ENCODE assay signal across 16 cellular contexts in the genomic region with DNA sequence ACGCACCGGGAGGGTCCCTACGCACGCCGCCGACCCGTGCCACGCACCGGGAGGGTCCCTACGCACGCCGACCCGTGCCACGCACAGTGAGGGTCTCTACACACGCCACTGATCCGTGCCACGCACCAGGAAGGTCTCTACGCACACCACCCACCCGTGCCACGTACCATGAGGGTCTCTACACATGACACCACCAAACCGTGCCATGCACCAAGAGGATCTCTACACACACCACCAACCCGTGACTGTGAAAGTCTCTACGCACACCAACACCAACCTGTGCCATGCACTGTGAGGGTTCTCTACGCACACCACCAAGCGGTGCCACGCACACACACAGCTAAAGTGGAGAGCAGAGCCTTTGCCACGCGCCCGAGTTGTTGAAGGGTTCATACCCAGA. TPM values are rescaled to one million over a fixed set of nuclear protein-coding genes. Genes with fewer than 3 reads are reported as not detected.
DNase-seq lines count a peak whose midpoint lies in the region; ATAC-seq and TF ChIP-seq lines count a peak whose summit lies in the region.
"Had no signal": no experiment of that assay in that cellular context is flagged by ENCODE, and none has a peak within 500 bp of the region (broad histone marks: within the 10 kb centered on the region; RNA-seq: fewer than 3 reads in every experiment).

No MANE protein-coding gene starts in this region.

- no peak for ATAC-seq in CD4-positive, alpha-beta T cell (ENCODE audit: poor library complexity)
- ATAC-seq: activated CD8-positive, alpha-beta memory T cell treated with anti-CD3 and anti-CD28 coated beads, Interleukin-2, amount 10 ng/mL, durations not matched to agents 7 days and 5 days had no signal

- H3K9me3 Mint-ChIP-seq in H9, result no peaks in the 10 kb centered on the region
- peaks cover 0 to 18% (median 0%) of the 10 kb centered on the region in 5 experiments for H3K9me3 Mint-ChIP-seq in brain
- H3K9me3 Mint-ChIP-seq in nephron, result no peaks in the 10 kb centered on the region
- H3K9me3 Mint-ChIP-seq in CD4-positive, alpha-beta T cell, result no peaks in the 10 kb centered on the region
- H3K9me3 Mint-ChIP-seq: activated CD4-positive, alpha-beta T cell treated with anti-CD3 and anti-CD28 coated beads, Interleukin-2, amount 10 ng/mL, durations not matched to agents 24 days and 14 days had no signal

- DNase-seq in H9 (no peak), mucosa of gallbladder (ENCODE audit: low spot score) (no peak), LoVo (ENCODE audit: low spot score) (no peak)
- no peak for DNase-seq in CD4-positive, alpha-beta T cell
- DNase-seq: activated CD8-positive, alpha-beta memory T cell treated with anti-CD3 and anti-CD28 coated beads, Interleukin-2, amount 10 ng/mL, durations not matched to agents 7 days and 5 days; esophagus squamous epithelium; NCI-H446 treated with DMSO at 0.1 percent for 48 hours; SHP77 treated with DMSO at 0.1 percent for 48 hours had no signal

- H2BK5ac ChIP-seq in H9 (ENCODE audit: insufficient read length, low read length), result no peak overlapping the region

- H3K9me3 ChIP-seq in H9 (ENCODE audit: control insufficient read depth, low read depth, low read length), result no peaks in the 10 kb centered on the region
- H3K9me3 ChIP-seq in CD4-positive, alpha-beta T cell (ENCODE audit: control insufficient read depth, low read length), result no peaks in the 10 kb centered on the region
- H3K9me3 ChIP-seq: ascending aorta, esophagus squamous epithelium, MG63, thoracic aorta had no signal

- H3K4me1 Mint-ChIP-seq in H9, result peaks cover 28 to 37% of the 10 kb centered on the region in 2 experiments
- H3K4me1 Mint-ChIP-seq in brain, result peaks cover 33% of the 10 kb centered on the region
- H3K4me1 Mint-ChIP-seq in nephron, result peaks cover 24% of the 10 kb centered on the region
- peaks cover 33% of the 10 kb centered on the region for H3K4me1 Mint-ChIP-seq in CD4-positive, alpha-beta T cell (ENCODE audit: low read depth)

- no peak overlapping the region for H3K27ac ChIP-seq in H9 (ENCODE audit: insufficient read length, low read depth, low read length)
- peak overlapping the region; percentile 79 for H3K27ac ChIP-seq in temporal lobe (ENCODE audit: low read depth, low read length)
- H3K27ac ChIP-seq in CD4-positive, alpha-beta T cell (ENCODE audit: low read depth, low read length), result no peak overlapping the region
- H3K27ac ChIP-seq: parathyroid adenoma, thoracic aorta had no signal

- peak overlapping the region; percentile 59 for H3K18ac ChIP-seq in H9 (ENCODE audit: insufficient read length, low read depth, low read length)

- no peaks in the 10 kb centered on the region for H3K23me2 ChIP-seq in H9 (ENCODE audit: insufficient read length, low read depth, low read length, poor library complexity, severe bottlenecking)

- POLR2A ChIA-PET in CD4-positive, alpha-beta T cell (lab: Charles Lee), result no interaction called here

- no CpG with 5 or more reads among the region's 29 CpGs for WGBS in H9 (ENCODE audit: extremely low coverage, insufficient read length, low lambda C conversion rate)

- H3K4me1 ChIP-seq in H9 (ENCODE audit: insufficient read depth, low read length), result peaks cover 5% of the 10 kb centered on the region; the same call in 1 of the 2 replicates

- no peak overlapping the region for H3K14ac ChIP-seq in H9 (ENCODE audit: insufficient read depth, low read length)

- no peak overlapping the region for H3T11ph ChIP-seq in H9 (ENCODE audit: low read length)

- H4K8ac ChIP-seq in H9 (replicated peaks; ENCODE audit: insufficient read length, low read depth, low read length), result no peak overlapping the region

- peaks cover 2% of the 10 kb centered on the region for H4K20me1 ChIP-seq in H9 (ENCODE audit: control insufficient read depth, insufficient read depth, insufficient read length)

- H4K5ac ChIP-seq in H9 (ENCODE audit: insufficient read length, low read depth, low read length), result no peak overlapping the region

- H3K4ac ChIP-seq in H9 (ENCODE audit: low read depth, low read length), result no peak overlapping the region

- no peak overlapping the region for H3K56ac ChIP-seq in H9 (ENCODE audit: insufficient read length, low read depth, low read length)

- H3K36me3 Mint-ChIP-seq in H9 (ENCODE audit: insufficient read depth in 1 of 3, low read depth in 3 of 3), result peaks cover 14 to 32% (median 23%) of the 10 kb centered on the region in 3 experiments
- peaks cover 61% of the 10 kb centered on the region for H3K36me3 Mint-ChIP-seq in brain
- H3K36me3 Mint-ChIP-seq in nephron (ENCODE audit: low read depth), result peaks cover 21% of the 10 kb centered on the region
- peaks cover 18% of the 10 kb centered on the region for H3K36me3 Mint-ChIP-seq in CD4-positive, alpha-beta T cell (ENCODE audit: low read depth)

- no peaks in the 10 kb centered on the region for H3K27me3 ChIP-seq in H9 (ENCODE audit: insufficient read depth, low read length)
- H3K27me3 ChIP-seq in CD4-positive, alpha-beta T cell (ENCODE audit: control insufficient read depth, insufficient read depth, low read length), result no peaks in the 10 kb centered on the region
- H3K27me3 ChIP-seq: ascending aorta, esophagus squamous epithelium, MG63 had no signal

- CTCF ChIA-PET in CD4-positive, alpha-beta T cell (lab: Charles Lee), result interaction anchor here (1.0 to 1.4 kb wide), 4 partner anchors 67 to 150 kb away, joined by 3 to 8 read pairs (median 4); no protein-coding TSS in a partner anchor

- H3K27me3 Mint-ChIP-seq in H9 (ENCODE audit: low read depth) (no peaks in the 10 kb centered on the region), brain (no peaks in the 10 kb centered on the region), nephron (ENCODE audit: low read depth) (no peaks in the 10 kb centered on the region)
- no peaks in the 10 kb centered on the region for H3K27me3 Mint-ChIP-seq in CD4-positive, alpha-beta T cell
- H3K27me3 Mint-ChIP-seq: activated CD4-positive, alpha-beta T cell treated with anti-CD3 and anti-CD28 coated beads, Interleukin-2, amount 10 ng/mL, durations not matched to agents 24 days and 14 days; activated CD8-positive, alpha-beta memory T cell treated with anti-CD3 and anti-CD28 coated beads, Interleukin-2, amount 10 ng/mL, durations not matched to agents 7 days and 5 days had no signal

- H2AK5ac ChIP-seq in H9 (ENCODE audit: insufficient read length, low read length), result no peak overlapping the region

- no peaks in the 10 kb centered on the region for H3K79me1 ChIP-seq in H9 (ENCODE audit: insufficient read depth, low read depth, low read length, poor library complexity, severe bottlenecking)

- H4K91ac ChIP-seq in H9 (ENCODE audit: insufficient read length, low read depth, low read length), result no peak overlapping the region

- no peak overlapping the region for H3K4me2 ChIP-seq in H9 (ENCODE audit: insufficient read depth, insufficient read length, low read length)

- intact Hi-C loops in CD4-positive, alpha-beta T cell (cut with DNase I, micrococcal nuclease), result no loop called here

- H2BK15ac ChIP-seq in H9 (ENCODE audit: low read depth, low read length), result no peak overlapping the region

- peaks cover 33% of the 10 kb centered on the region; the same call in 1 of the 2 replicates for H3K79me2 ChIP-seq in H9 (ENCODE audit: insufficient read depth, low read length)

- H3K23ac ChIP-seq in H9 (ENCODE audit: insufficient read length, low read depth, low read length), result no peak overlapping the region

- H3K9ac ChIP-seq in H9 (ENCODE audit: extremely low read depth, insufficient read length, low read length), result no peak overlapping the region
- H3K9ac ChIP-seq: parathyroid adenoma had no signal

- H2BK120ac ChIP-seq in H9 (ENCODE audit: low read depth, low read length, poor library complexity, severe bottlenecking), result no peak overlapping the region

- TF ChIP-seq CTCF in H9 (conservative IDR thresholded peaks at IDR 0.05) (no peak), brain (conservative IDR thresholded peaks at IDR 0.05) (no peak), nephron (IDR thresholded peaks at IDR 0.05; ENCODE audit: unreplicated experiment in 3 of 3) (no peak)
- no peak for TF ChIP-seq CTCF in CD4-positive, alpha-beta T cell (IDR thresholded peaks at IDR 0.05)

- H2BK20ac ChIP-seq in H9 (ENCODE audit: low read depth, low read length, poor library complexity, severe bottlenecking), result no peak overlapping the region

- no peak overlapping the region for H2BK12ac ChIP-seq in H9 (ENCODE audit: insufficient read length, low read depth, low read length)

- peak overlapping the region in 1 of 2 experiments; percentile 53; a peak in 1 of 5 replicates for H3K4me3 Mint-ChIP-seq in H9
- H3K4me3 Mint-ChIP-seq in brain, result no peak overlapping the region
- H3K4me3 Mint-ChIP-seq in nephron, result no peak overlapping the region
- no peak overlapping the region for H3K4me3 Mint-ChIP-seq in CD4-positive, alpha-beta T cell
- H3K4me3 Mint-ChIP-seq: activated CD4-positive, alpha-beta T cell treated with anti-CD3 and anti-CD28 coated beads, Interleukin-2, amount 10 ng/mL, durations not matched to agents 24 days and 14 days; activated CD8-positive, alpha-beta memory T cell treated with anti-CD3 and anti-CD28 coated beads, Interleukin-2, amount 10 ng/mL, durations not matched to agents 7 days and 5 days had no signal

- H3K27ac Mint-ChIP-seq in H9 (peak overlapping the region in 2 of 3 experiments; percentile 73 to 95; a peak in 3 of 7 replicates), brain (peak overlapping the region in 4 of 5 experiments; percentile 43 to 71 (median 64)), nephron (peak overlapping the region in 2 of 3 experiments; percentile 43 to 67)
- H3K27ac Mint-ChIP-seq in CD4-positive, alpha-beta T cell, result no peak overlapping the region
- H3K27ac Mint-ChIP-seq: activated CD4-positive, alpha-beta T cell treated with anti-CD3 and anti-CD28 coated beads, Interleukin-2, amount 10 ng/mL, durations not matched to agents 24 days and 14 days; activated CD8-positive, alpha-beta memory T cell treated with anti-CD3 and anti-CD28 coated beads, Interleukin-2, amount 10 ng/mL, durations not matched to agents 7 days and 5 days had no signal

- no peak overlapping the region for H2AFZ ChIP-seq in H9 (ENCODE audit: low read length)

RNA-seq across cellular contexts. Expression of gene ZNF787, which starts 16.7 kb away (rescaled TPM):
- total RNA-seq in H9 (2021) (54.6 and 55.8 TPM in 2 replicates), temporal lobe (10.1 TPM), mucosa of gallbladder (38.2 TPM)
- polyA plus RNA-seq in brain (ENCODE audit: insufficient read depth, low read depth, low replicate concordance), result 30.6 TPM
- total RNA-seq in CD4-positive, alpha-beta T cell, result 10 to 100 TPM; 11.4 to 11.5 TPM

RNA-seq across cellular contexts. Expression of gene ZNF444, which starts 36.7 kb away (rescaled TPM):
- total RNA-seq in H9 (2021) (48.8 and 49.7 TPM in 2 replicates), temporal lobe (14.3 TPM), mucosa of gallbladder (76.2 TPM)
- polyA plus RNA-seq in brain (ENCODE audit: insufficient read depth, low read depth, low replicate concordance), result 39.9 TPM
- total RNA-seq in CD4-positive, alpha-beta T cell, result 10 to 100 TPM; 13.5 TPM
